Comparison of ENCODE assay signal across 17 cellular contexts in the genomic region with DNA sequence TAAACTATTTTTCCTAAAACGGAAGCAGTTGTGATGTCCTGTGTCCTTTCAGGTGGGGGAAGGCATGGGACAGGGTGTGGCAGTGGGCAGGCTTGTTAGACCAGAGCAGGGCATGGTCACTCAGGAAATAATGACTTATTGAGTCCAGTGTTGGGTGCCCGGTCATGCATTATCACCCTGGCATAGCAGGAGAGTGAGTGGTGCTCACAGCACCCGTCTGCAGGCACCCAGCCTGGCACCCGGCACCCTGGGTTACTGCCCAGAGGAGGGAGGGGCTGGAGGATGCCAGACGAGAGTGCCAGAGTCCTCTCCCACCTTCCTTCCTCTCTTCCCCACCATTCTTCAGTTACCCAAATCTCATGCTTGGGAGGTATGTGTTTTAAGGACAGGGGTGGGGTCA. TPM values are rescaled to one million over a fixed set of nuclear protein-coding genes. Genes with fewer than 3 reads are reported as not detected.
DNase-seq lines count a peak whose midpoint lies in the region; ATAC-seq and TF ChIP-seq lines count a peak whose summit lies in the region.
"Had no signal": no experiment of that assay in that cellular context is flagged by ENCODE, and none has a peak within 500 bp of the region (broad histone marks: within the 10 kb centered on the region; RNA-seq: fewer than 3 reads in every experiment).

No MANE protein-coding gene starts in this region.

- ATAC-seq in T-helper 17 cell (no peak), thoracic aorta (ENCODE audit: insufficient number of reproducible peaks, low FRiP score, low read depth) (peak; percentile 31), HG02840 (IDR thresholded peaks at IDR 0.05; ENCODE audit: low FRiP score, unreplicated experiment) (no peak), body of pancreas (no peak)
- no peak for ATAC-seq in effector memory CD8-positive, alpha-beta T cell (replicated peaks)
- ATAC-seq: activated CD8-positive, alpha-beta T cell treated with anti-CD3 and anti-CD28 coated beads, Interleukin-2, amount 10 ng/mL, durations not matched to agents 7 days and 5 days; activated T-helper 17 cell treated with anti-CD3 and anti-CD28 coated beads, Interleukin-2, amount 50 U/mL, for 72 hours; stimulated activated naive B cell treated with anti-CD40 and anti-IgM and Interleukin-4, amounts not matched to agents 10 μg/mL and 1 μg/mL and 100 μg/mL, for 72 hours had no signal

- H3K36me3 ChIP-seq in esophagus muscularis mucosa (peaks cover 0 to 24% (median 17%) of the 10 kb centered on the region in 4 donors), mucosa of rectum (ENCODE audit: control insufficient read depth in 2 of 2, insufficient read depth in 2 of 2, low read length in 2 of 2) (peaks cover 13 to 45% of the 10 kb centered on the region in 2 donors), thoracic aorta (no peaks in the 10 kb centered on the region), body of pancreas (replicated peaks in 1 of 2; ENCODE audit: insufficient read depth in 1 of 2, low read depth in 2 of 2) (no peaks in the 10 kb centered on the region)

- intact Hi-C loops in esophagus muscularis mucosa (cut with DNase I), result loop anchor here (5.0 kb wide), 2 partner anchors 57 to 102 kb away; a partner anchor contains a TSS
- intact Hi-C loops in body of pancreas (cut with DNase I), result no loop called here

- no peak for DNase-seq in T-helper 17 cell
- DNase-seq in esophagus muscularis mucosa (ENCODE audit: extremely low spot score), result no peak
- peak; percentile 21 for DNase-seq in thoracic aorta (ENCODE audit: low spot score)
- no peak for DNase-seq in GOT3 (lab: John Stamatoyannopoulos, UW)
- DNase-seq in effector memory CD8-positive, alpha-beta T cell, result no peak
- DNase-seq in body of pancreas, result no peak
- DNase-seq: activated CD8-positive, alpha-beta T cell treated with anti-CD3 and anti-CD28 coated beads, Interleukin-2, amount 10 ng/mL, durations not matched to agents 7 days and 5 days; DMS 273 treated with DMSO at 0.1 percent for 48 hours; effector CD4-positive, alpha-beta T cell; naive B cell; NCI-H1092 treated with DMSO at 0.1 percent for 48 hours; stimulated activated naive B cell treated with anti-CD40 and anti-IgM and Interleukin-4, amounts not matched to agents 10 μg/mL and 1 μg/mL and 100 μg/mL, for 72 hours had no signal

- TF ChIP-seq CTCF in esophagus muscularis mucosa (IDR thresholded peaks at IDR 0.05) (no peak), thoracic aorta (IDR thresholded peaks at IDR 0.05) (no peak), body of pancreas (IDR thresholded peaks at IDR 0.05) (no peak)

- H3K4me3 ChIP-seq in esophagus muscularis mucosa (peak overlapping the region in 1 of 4 donors; percentile 11), mucosa of rectum (ENCODE audit: low read length in 2 of 2) (no peak overlapping the region), thoracic aorta (peak overlapping the region; percentile 34), body of pancreas (no peak overlapping the region)
- H3K4me3 ChIP-seq: right lobe of liver had no signal

- peaks cover 11% of the 10 kb centered on the region for H3K4me1 Mint-ChIP-seq in T-helper 17 cell
- peaks cover 7% of the 10 kb centered on the region in 2 donors for H3K4me1 Mint-ChIP-seq in effector memory CD8-positive, alpha-beta T cell (ENCODE audit: low read depth in 2 of 2)
- H3K4me1 Mint-ChIP-seq: activated T-helper 17 cell treated with anti-CD3 and anti-CD28 coated beads, Interleukin-2, amount 50 U/mL, for 72 hours had no signal

- TF ChIP-seq POLR2A in esophagus muscularis mucosa (IDR thresholded peaks at IDR 0.05; ENCODE audit: low read depth) (no peak), body of pancreas (IDR thresholded peaks at IDR 0.05) (no peak)

- H3K27ac ChIP-seq in esophagus muscularis mucosa (replicated peaks in 1 of 4), result peak overlapping the region; percentile 83 to 90 (median 86)
- H3K27ac ChIP-seq in mucosa of rectum (ENCODE audit: low read depth in 2 of 2, low read length in 2 of 2), result peak overlapping the region; percentile 86 to 87
- H3K27ac ChIP-seq in thoracic aorta, result peak overlapping the region; percentile 81 to 83
- H3K27ac ChIP-seq in body of pancreas, result peak overlapping the region in 1 of 4 donors; percentile 63

- H3K4me1 ChIP-seq in esophagus muscularis mucosa (peaks cover 43 to 77% (median 73%) of the 10 kb centered on the region in 4 donors), mucosa of rectum (ENCODE audit: control insufficient read depth in 2 of 2, insufficient read depth in 2 of 2, low read length in 2 of 2) (peaks cover 25 to 56% of the 10 kb centered on the region in 2 donors), thoracic aorta (ENCODE audit: control insufficient read depth in 1 of 2, low read depth in 2 of 2) (peaks cover 27 to 44% of the 10 kb centered on the region in 2 donors), body of pancreas (peaks cover 19% of the 10 kb centered on the region)

- peaks cover 3% of the 10 kb centered on the region for H3K36me3 Mint-ChIP-seq in T-helper 17 cell (ENCODE audit: low read depth)
- H3K36me3 Mint-ChIP-seq in effector memory CD8-positive, alpha-beta T cell (ENCODE audit: insufficient read depth), result no peaks in the 10 kb centered on the region
- H3K36me3 Mint-ChIP-seq: naive B cell had no signal

- peak overlapping the region; percentile 6 for H3K27ac Mint-ChIP-seq in T-helper 17 cell
- no peak overlapping the region for H3K27ac Mint-ChIP-seq in effector memory CD8-positive, alpha-beta T cell
- H3K27ac Mint-ChIP-seq: activated CD8-positive, alpha-beta T cell treated with anti-CD3 and anti-CD28 coated beads, Interleukin-2, amount 10 ng/mL, durations not matched to agents 7 days and 5 days; activated T-helper 17 cell treated with anti-CD3 and anti-CD28 coated beads, Interleukin-2, amount 50 U/mL, for 72 hours; IgD-negative memory B cell; naive B cell had no signal

- H3K9ac ChIP-seq in mucosa of rectum (ENCODE audit: low read depth in 1 of 2, low read length in 2 of 2), result peak overlapping the region in 1 of 2 donors; percentile 18

- no peak overlapping the region for H3K4me3 Mint-ChIP-seq in T-helper 17 cell
- H3K4me3 Mint-ChIP-seq in effector memory CD8-positive, alpha-beta T cell, result no peak overlapping the region
- H3K4me3 Mint-ChIP-seq: activated CD8-positive, alpha-beta T cell treated with anti-CD3 and anti-CD28 coated beads, Interleukin-2, amount 10 ng/mL, durations not matched to agents 7 days and 5 days; activated T-helper 17 cell treated with anti-CD3 and anti-CD28 coated beads, Interleukin-2, amount 50 U/mL, for 72 hours; stimulated activated naive B cell treated with anti-CD40 and anti-IgM and Interleukin-4, amounts not matched to agents 10 μg/mL and 1 μg/mL and 100 μg/mL, for 72 hours had no signal

- no peaks in the 10 kb centered on the region for H3K9me3 Mint-ChIP-seq in effector memory CD8-positive, alpha-beta T cell
- H3K9me3 Mint-ChIP-seq: activated T-helper 17 cell treated with anti-CD3 and anti-CD28 coated beads, Interleukin-2, amount 50 U/mL, for 72 hours; IgD-negative memory B cell; naive B cell; stimulated activated naive B cell treated with anti-CD40 and anti-IgM and Interleukin-4, amounts not matched to agents 10 μg/mL and 1 μg/mL and 100 μg/mL, for 72 hours had no signal

- 58% methylated on average over 5 of the region's 5 CpGs for WGBS in esophagus muscularis mucosa
- WGBS in body of pancreas, 2 donors, result 78 to 79% methylated on average over 2 to 5 of the region's 5 CpGs

- no peaks in the 10 kb centered on the region for H3K27me3 ChIP-seq in esophagus muscularis mucosa
- no peaks in the 10 kb centered on the region for H3K27me3 ChIP-seq in mucosa of rectum (ENCODE audit: control insufficient read depth in 2 of 2, insufficient read depth in 2 of 2, low read length in 2 of 2)
- H3K27me3 ChIP-seq in thoracic aorta (replicated peaks; ENCODE audit: insufficient read depth), result no peaks in the 10 kb centered on the region
- no peaks in the 10 kb centered on the region for H3K27me3 ChIP-seq in body of pancreas
- H3K27me3 ChIP-seq: right lobe of liver had no signal

- no peaks in the 10 kb centered on the region for H3K27me3 Mint-ChIP-seq in T-helper 17 cell
- H3K27me3 Mint-ChIP-seq in effector memory CD8-positive, alpha-beta T cell, result no peaks in the 10 kb centered on the region
- H3K27me3 Mint-ChIP-seq: activated T-helper 17 cell treated with anti-CD3 and anti-CD28 coated beads, Interleukin-2, amount 50 U/mL, for 72 hours had no signal

- no peak for TF ChIP-seq EP300 in esophagus muscularis mucosa (IDR thresholded peaks at IDR 0.05)

- H3K9me3 ChIP-seq in T-helper 17 cell (ENCODE audit: control insufficient read depth, low read length, poor library complexity, severe bottlenecking) (no peaks in the 10 kb centered on the region), esophagus muscularis mucosa (no peaks in the 10 kb centered on the region), mucosa of rectum (ENCODE audit: control insufficient read depth in 2 of 2, low read length in 2 of 2) (no peaks in the 10 kb centered on the region), thoracic aorta (no peaks in the 10 kb centered on the region), body of pancreas (no peaks in the 10 kb centered on the region)
- H3K9me3 ChIP-seq: right lobe of liver had no signal

RNA-seq across cellular contexts. Expression of a gene that starts 59.1 kb away (rescaled TPM):
- total RNA-seq in T-helper 17 cell (1 to 10 TPM; 3.0 to 4.8 TPM), esophagus muscularis mucosa (10 to 100 TPM; 40.0 to 52.4 (median 40.5) TPM), thoracic aorta (10 to 100 TPM; 27.7 to 98.0 TPM), body of pancreas (10 to 100 TPM in 1 of 2 donors, 1 to 10 TPM in 1; 7.5 to 14.8 TPM)
